In the genomic region with DNA sequence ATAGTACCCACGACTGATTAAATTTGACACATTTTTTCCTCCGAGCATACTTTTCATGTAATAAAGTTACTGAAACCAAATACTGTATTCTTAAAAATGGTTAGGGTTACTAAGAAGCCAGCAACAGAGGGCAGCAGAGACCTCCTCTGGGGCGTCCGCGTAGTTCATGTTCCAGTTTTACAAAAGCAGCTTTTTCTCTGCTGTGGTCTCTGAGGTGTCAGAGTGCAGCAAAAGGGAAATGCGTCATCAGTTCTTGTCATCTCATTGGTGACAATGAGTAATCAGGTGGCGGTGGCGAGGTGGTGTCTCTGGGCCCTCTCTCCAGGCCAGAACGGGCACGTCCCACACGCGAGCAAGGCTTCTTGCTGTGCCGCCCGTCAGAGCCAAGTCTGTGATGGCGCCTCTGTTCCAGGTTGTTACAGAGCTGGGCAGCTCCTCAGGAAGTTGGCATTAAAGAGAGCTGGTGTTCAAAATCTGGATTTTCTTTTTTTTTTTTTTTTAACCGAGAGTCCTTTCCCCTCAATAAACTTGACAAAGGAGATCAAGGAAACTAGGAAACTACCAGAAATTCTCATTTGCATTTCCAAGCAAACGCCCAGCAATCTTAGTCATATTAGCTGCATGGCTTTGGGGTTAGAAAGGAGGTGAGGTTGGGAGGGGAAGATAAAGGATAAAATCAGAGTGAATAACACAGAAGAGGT, we compare ENCODE assay signal across 1 cellular context.
TF ChIP-seq lines count a peak whose summit lies in the region.

No MANE protein-coding gene starts in this region.

TF ChIP-seq in HepG2, 621 proteins besides CTCF, POLR2A, EP300 and RAD21 (continued from another document):
- TF ChIP-seq, protein P1, sequence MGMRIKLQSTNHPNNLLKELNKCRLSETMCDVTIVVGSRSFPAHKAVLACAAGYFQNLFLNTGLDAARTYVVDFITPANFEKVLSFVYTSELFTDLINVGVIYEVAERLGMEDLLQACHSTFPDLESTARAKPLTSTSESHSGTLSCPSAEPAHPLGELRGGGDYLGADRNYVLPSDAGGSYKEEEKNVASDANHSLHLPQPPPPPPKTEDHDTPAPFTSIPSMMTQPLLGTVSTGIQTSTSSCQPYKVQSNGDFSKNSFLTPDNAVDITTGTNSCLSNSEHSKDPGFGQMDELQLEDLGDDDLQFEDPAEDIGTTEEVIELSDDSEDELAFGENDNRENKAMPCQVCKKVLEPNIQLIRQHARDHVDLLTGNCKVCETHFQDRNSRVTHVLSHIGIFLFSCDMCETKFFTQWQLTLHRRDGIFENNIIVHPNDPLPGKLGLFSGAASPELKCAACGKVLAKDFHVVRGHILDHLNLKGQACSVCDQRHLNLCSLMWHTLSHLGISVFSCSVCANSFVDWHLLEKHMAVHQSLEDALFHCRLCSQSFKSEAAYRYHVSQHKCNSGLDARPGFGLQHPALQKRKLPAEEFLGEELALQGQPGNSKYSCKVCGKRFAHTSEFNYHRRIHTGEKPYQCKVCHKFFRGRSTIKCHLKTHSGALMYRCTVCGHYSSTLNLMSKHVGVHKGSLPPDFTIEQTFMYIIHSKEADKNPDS (CRISPR knock-in tag; IDR thresholded peaks at IDR 0.05) = no peak
- TF ChIP-seq SIX1 (CRISPR knock-in tag; IDR thresholded peaks at IDR 0.05; ENCODE audit: borderline replicate concordance) = peak; percentile 68; the same call in 1 of the 2 replicates
- no peak for TF ChIP-seq ZSCAN20 (CRISPR knock-in tag; IDR thresholded peaks at IDR 0.05; ENCODE audit: borderline replicate concordance)
- TF ChIP-seq, protein P2, sequence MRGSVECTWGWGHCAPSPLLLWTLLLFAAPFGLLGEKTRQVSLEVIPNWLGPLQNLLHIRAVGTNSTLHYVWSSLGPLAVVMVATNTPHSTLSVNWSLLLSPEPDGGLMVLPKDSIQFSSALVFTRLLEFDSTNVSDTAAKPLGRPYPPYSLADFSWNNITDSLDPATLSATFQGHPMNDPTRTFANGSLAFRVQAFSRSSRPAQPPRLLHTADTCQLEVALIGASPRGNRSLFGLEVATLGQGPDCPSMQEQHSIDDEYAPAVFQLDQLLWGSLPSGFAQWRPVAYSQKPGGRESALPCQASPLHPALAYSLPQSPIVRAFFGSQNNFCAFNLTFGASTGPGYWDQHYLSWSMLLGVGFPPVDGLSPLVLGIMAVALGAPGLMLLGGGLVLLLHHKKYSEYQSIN (CRISPR knock-in tag; IDR thresholded peaks at IDR 0.05; ENCODE audit: borderline replicate concordance) = no peak
- TF ChIP-seq, protein P3, sequence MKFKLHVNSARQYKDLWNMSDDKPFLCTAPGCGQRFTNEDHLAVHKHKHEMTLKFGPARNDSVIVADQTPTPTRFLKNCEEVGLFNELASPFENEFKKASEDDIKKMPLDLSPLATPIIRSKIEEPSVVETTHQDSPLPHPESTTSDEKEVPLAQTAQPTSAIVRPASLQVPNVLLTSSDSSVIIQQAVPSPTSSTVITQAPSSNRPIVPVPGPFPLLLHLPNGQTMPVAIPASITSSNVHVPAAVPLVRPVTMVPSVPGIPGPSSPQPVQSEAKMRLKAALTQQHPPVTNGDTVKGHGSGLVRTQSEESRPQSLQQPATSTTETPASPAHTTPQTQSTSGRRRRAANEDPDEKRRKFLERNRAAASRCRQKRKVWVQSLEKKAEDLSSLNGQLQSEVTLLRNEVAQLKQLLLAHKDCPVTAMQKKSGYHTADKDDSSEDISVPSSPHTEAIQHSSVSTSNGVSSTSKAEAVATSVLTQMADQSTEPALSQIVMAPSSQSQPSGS (CRISPR knock-in tag; IDR thresholded peaks at IDR 0.05) = peak; percentile 37; the same call in 1 of the 2 replicates
- peak; percentile 82; the same call in 1 of the 2 replicates for TF ChIP-seq ZNF331 (CRISPR knock-in tag; IDR thresholded peaks at IDR 0.05)
- TF ChIP-seq DMAP1 (CRISPR knock-in tag; IDR thresholded peaks at IDR 0.05) = peak; percentile 70; the same call in 1 of the 2 replicates
- TF ChIP-seq TERF1 (CRISPR knock-in tag; IDR thresholded peaks at IDR 0.05) = no peak
- TF ChIP-seq ARNT (IDR thresholded peaks at IDR 0.05) = no peak
- TF ChIP-seq HDAC6 (IDR thresholded peaks at IDR 0.05; ENCODE audit: low read depth, low read length) = no peak
- TF ChIP-seq FLYWCH1 (CRISPR knock-in tag; IDR thresholded peaks at IDR 0.05) = no peak
- TF ChIP-seq SOX5 (CRISPR knock-in tag; IDR thresholded peaks at IDR 0.05; ENCODE audit: borderline replicate concordance) = peak; percentile 84
- TF ChIP-seq ZNF724P (CRISPR knock-in tag; IDR thresholded peaks at IDR 0.05; ENCODE audit: borderline replicate concordance) = 0 out of 2 replicates have a peak, but pooled peaks have one; percentile 21
- TF ChIP-seq, protein P4, sequence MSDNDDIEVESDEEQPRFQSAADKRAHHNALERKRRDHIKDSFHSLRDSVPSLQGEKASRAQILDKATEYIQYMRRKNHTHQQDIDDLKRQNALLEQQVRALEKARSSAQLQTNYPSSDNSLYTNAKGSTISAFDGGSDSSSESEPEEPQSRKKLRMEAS (IDR thresholded peaks at IDR 0.05) = peak; percentile 96
- TF ChIP-seq NFKBIZ (CRISPR knock-in tag; IDR thresholded peaks at IDR 0.05) = 0 out of 2 replicates have a peak, but pooled peaks have one; percentile 39
- no peak; the same call in 1 of the 2 replicates for TF ChIP-seq MTA1 (CRISPR knock-in tag; IDR thresholded peaks at IDR 0.05; ENCODE audit: borderline replicate concordance)
- TF ChIP-seq ZFAT (CRISPR knock-in tag; conservative IDR thresholded peaks at IDR 0.05) = no peak
- no peak for TF ChIP-seq ZNF615 (CRISPR knock-in tag; IDR thresholded peaks at IDR 0.05; ENCODE audit: borderline replicate concordance)
- no peak for TF ChIP-seq CC2D1A (CRISPR knock-in tag; IDR thresholded peaks at IDR 0.05)
- TF ChIP-seq ZC3H13 (CRISPR knock-in tag; IDR thresholded peaks at IDR 0.05) = no peak
- TF ChIP-seq, protein P5, sequence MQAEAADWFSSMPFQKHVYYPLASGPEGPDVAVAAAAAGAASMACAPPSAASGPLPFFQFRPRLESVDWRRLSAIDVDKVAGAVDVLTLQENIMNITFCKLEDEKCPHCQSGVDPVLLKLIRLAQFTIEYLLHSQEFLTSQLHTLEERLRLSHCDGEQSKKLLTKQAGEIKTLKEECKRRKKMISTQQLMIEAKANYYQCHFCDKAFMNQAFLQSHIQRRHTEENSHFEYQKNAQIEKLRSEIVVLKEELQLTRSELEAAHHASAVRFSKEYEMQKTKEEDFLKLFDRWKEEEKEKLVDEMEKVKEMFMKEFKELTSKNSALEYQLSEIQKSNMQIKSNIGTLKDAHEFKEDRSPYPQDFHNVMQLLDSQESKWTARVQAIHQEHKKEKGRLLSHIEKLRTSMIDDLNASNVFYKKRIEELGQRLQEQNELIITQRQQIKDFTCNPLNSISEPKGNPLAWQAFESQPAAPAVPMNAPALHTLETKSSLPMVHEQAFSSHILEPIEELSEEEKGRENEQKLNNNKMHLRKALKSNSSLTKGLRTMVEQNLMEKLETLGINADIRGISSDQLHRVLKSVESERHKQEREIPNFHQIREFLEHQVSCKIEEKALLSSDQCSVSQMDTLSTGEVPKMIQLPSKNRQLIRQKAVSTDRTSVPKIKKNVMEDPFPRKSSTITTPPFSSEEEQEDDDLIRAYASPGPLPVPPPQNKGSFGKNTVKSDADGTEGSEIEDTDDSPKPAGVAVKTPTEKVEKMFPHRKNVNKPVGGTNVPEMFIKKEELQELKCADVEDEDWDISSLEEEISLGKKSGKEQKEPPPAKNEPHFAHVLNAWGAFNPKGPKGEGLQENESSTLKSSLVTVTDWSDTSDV (CRISPR knock-in tag; IDR thresholded peaks at IDR 0.05) = 0 out of 2 replicates have a peak, but pooled peaks have one; percentile 18
- TF ChIP-seq ZFP36L1 (CRISPR knock-in tag; IDR thresholded peaks at IDR 0.05) = no peak
- TF ChIP-seq ELF3 (CRISPR knock-in tag; IDR thresholded peaks at IDR 0.05) = peak; percentile 79; the same call in 1 of the 2 replicates
- TF ChIP-seq, protein P6, sequence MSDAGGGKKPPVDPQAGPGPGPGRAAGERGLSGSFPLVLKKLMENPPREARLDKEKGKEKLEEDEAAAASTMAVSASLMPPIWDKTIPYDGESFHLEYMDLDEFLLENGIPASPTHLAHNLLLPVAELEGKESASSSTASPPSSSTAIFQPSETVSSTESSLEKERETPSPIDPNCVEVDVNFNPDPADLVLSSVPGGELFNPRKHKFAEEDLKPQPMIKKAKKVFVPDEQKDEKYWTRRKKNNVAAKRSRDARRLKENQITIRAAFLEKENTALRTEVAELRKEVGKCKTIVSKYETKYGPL (CRISPR knock-in tag; IDR thresholded peaks at IDR 0.05) = no peak
- TF ChIP-seq ZNF282 (IDR thresholded peaks at IDR 0.05; ENCODE audit: partially characterized antibody) = no peak
- TF ChIP-seq, protein P7, sequence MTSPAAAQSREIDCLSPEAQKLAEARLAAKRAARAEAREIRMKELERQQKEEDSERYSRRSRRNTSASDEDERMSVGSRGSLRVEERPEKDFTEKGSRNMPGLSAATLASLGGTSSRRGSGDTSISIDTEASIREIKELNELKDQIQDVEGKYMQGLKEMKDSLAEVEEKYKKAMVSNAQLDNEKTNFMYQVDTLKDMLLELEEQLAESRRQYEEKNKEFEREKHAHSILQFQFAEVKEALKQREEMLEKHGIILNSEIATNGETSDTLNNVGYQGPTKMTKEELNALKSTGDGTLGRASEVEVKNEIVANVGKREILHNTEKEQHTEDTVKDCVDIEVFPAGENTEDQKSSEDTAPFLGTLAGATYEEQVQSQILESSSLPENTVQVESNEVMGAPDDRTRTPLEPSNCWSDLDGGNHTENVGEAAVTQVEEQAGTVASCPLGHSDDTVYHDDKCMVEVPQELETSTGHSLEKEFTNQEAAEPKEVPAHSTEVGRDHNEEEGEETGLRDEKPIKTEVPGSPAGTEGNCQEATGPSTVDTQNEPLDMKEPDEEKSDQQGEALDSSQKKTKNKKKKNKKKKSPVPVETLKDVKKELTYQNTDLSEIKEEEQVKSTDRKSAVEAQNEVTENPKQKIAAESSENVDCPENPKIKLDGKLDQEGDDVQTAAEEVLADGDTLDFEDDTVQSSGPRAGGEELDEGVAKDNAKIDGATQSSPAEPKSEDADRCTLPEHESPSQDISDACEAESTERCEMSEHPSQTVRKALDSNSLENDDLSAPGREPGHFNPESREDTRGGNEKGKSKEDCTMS (CRISPR knock-in tag; conservative IDR thresholded peaks at IDR 0.05) = no peak
- peak; percentile 96 for TF ChIP-seq ZMYM4 (CRISPR knock-in tag; IDR thresholded peaks at IDR 0.05)
